ENCODE assay signal across 25 cellular contexts in genomic region chr16:54512461-54512860, GRCh38.
"Had no signal": no experiment of that assay in that cellular context is flagged by ENCODE, and none has a peak within 500 bp of the region (broad histone marks: within the 10 kb centered on the region; RNA-seq: fewer than 3 reads in every experiment).

No MANE protein-coding gene starts in this region.

- H3K36me3 ChIP-seq: left ventricle myocardium inferior, ovary, suprapubic skin, thoracic aorta, tibial artery, upper lobe of right lung had no signal

- H3K79me2 ChIP-seq: hepatocyte had no signal

- H3K4me1 ChIP-seq: suprapubic skin, upper lobe of right lung had no signal

- ATAC-seq: natural killer cell; right cardiac atrium; sciatic nerve; stimulated activated effector memory CD8-positive, alpha-beta T cell treated with anti-CD3 and anti-CD28 coated beads, Interleukin-12 subunit alpha, Interleukin-12 subunit beta, amount 100 ng/mL, for 72 hours; upper lobe of right lung had no signal

- H3K9me3 Mint-ChIP-seq: mesothelial cell of epicardium; natural killer cell; stimulated activated effector memory CD8-positive, alpha-beta T cell treated with anti-CD3 and anti-CD28 coated beads, Interleukin-12 subunit alpha, Interleukin-12 subunit beta, amount 100 ng/mL, for 72 hours; stimulated activated naive CD8-positive, alpha-beta T cell treated with anti-CD3 and anti-CD28 coated beads, Interleukin-15, Interleukin-2, amounts not matched to agents 100 ng/mL and 50 ng/mL, for 24 hours had no signal

- H3K36me3 Mint-ChIP-seq: mesothelial cell of epicardium; naive B cell; natural killer cell; stimulated activated effector memory CD8-positive, alpha-beta T cell treated with anti-CD3 and anti-CD28 coated beads, Interleukin-12 subunit alpha, Interleukin-12 subunit beta, amount 100 ng/mL, for 72 hours had no signal

- H3K9me3 ChIP-seq: left ventricle myocardium inferior, ovary, suprapubic skin, thoracic aorta, tibial artery, upper lobe of right lung had no signal

- H3K27ac Mint-ChIP-seq: naive B cell; natural killer cell; nephron progenitor cell; stimulated activated effector memory CD8-positive, alpha-beta T cell treated with anti-CD3 and anti-CD28 coated beads, Interleukin-12 subunit alpha, Interleukin-12 subunit beta, amount 100 ng/mL, for 72 hours; stimulated activated naive CD8-positive, alpha-beta T cell treated with anti-CD3 and anti-CD28 coated beads, Interleukin-15, Interleukin-2, amounts not matched to agents 100 ng/mL and 50 ng/mL, for 24 hours had no signal

- H3K4me1 Mint-ChIP-seq: naive B cell; natural killer cell; stimulated activated effector memory CD8-positive, alpha-beta T cell treated with anti-CD3 and anti-CD28 coated beads, Interleukin-12 subunit alpha, Interleukin-12 subunit beta, amount 100 ng/mL, for 72 hours had no signal

- H3K4me3 ChIP-seq: hepatocyte, left ventricle myocardium inferior, lung, ovary, skin epidermis, suprapubic skin, thoracic aorta, tibial artery, upper lobe of right lung had no signal

- H3K27me3 Mint-ChIP-seq: stimulated activated naive CD8-positive, alpha-beta T cell treated with anti-CD3 and anti-CD28 coated beads, Interleukin-15, Interleukin-2, amounts not matched to agents 100 ng/mL and 50 ng/mL, for 24 hours had no signal

- FAIRE-seq: urothelium cell line had no signal

- H2AFZ ChIP-seq: hepatocyte had no signal

- H3K27ac ChIP-seq: hepatocyte, left ventricle myocardium inferior, ovary, skin epidermis, suprapubic skin, thoracic aorta, tibial artery, upper lobe of right lung had no signal

- DNase-seq: islet precursor cell; left ventricle myocardium inferior; mesendoderm; naive B cell; natural killer cell; ovary; right cardiac atrium; stimulated activated CD4-positive, alpha-beta T cell treated with anti-CD3 and anti-CD28 coated beads, Interleukin-12 subunit alpha, Interleukin-12 subunit beta, amount 100 ng/mL, for 4 hours; stimulated activated CD4-positive, alpha-beta T cell treated with anti-CD3 and anti-CD28 coated beads, Interleukin-15, amount 100 ng/mL, for 24 hours; stimulated activated CD4-positive, alpha-beta T cell treated with anti-CD3 and anti-CD28 coated beads, Interleukin-4, amount 100 ng/mL, for 24 hours; stimulated activated naive CD4-positive, alpha-beta T cell; tibial artery; trophoblast cell; upper lobe of right lung had no signal

- H3K4me2 ChIP-seq: hepatocyte had no signal

- H3K4me3 Mint-ChIP-seq: mesothelial cell of epicardium; naive B cell; natural killer cell; stimulated activated effector memory CD8-positive, alpha-beta T cell treated with anti-CD3 and anti-CD28 coated beads, Interleukin-12 subunit alpha, Interleukin-12 subunit beta, amount 100 ng/mL, for 72 hours; stimulated activated naive CD8-positive, alpha-beta T cell treated with anti-CD3 and anti-CD28 coated beads, Interleukin-15, Interleukin-2, amounts not matched to agents 100 ng/mL and 50 ng/mL, for 24 hours had no signal

- H3K27me3 ChIP-seq: ovary, suprapubic skin, tibial artery had no signal
